ENCODE assay signal across 1 cellular context in genomic region chr4:107888237-107888636, GRCh38.
TF ChIP-seq lines count a peak whose summit lies in the region.

No MANE protein-coding gene starts in this region.

TF ChIP-seq in WTC11, 78 proteins besides CTCF, POLR2A, EP300 and RAD21 (continued from another document):
- TF ChIP-seq, protein P1, sequence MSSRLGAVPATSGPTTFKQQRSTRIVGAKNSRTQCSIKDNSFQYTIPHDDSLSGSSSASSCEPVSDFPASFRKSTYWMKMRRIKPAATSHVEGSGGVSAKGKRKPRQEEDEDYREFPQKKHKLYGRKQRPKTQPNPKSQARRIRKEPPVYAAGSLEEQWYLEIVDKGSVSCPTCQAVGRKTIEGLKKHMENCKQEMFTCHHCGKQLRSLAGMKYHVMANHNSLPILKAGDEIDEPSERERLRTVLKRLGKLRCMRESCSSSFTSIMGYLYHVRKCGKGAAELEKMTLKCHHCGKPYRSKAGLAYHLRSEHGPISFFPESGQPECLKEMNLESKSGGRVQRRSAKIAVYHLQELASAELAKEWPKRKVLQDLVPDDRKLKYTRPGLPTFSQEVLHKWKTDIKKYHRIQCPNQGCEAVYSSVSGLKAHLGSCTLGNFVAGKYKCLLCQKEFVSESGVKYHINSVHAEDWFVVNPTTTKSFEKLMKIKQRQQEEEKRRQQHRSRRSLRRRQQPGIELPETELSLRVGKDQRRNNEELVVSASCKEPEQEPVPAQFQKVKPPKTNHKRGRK (CRISPR knock-in tag; IDR thresholded peaks at IDR 0.05; ENCODE audit: borderline replicate concordance), result no peak
- TF ChIP-seq RELA (CRISPR knock-in tag; IDR thresholded peaks at IDR 0.05; ENCODE audit: borderline replicate concordance), result no peak
